1 cellular context compared by ENCODE assay signal in the genomic region with DNA sequence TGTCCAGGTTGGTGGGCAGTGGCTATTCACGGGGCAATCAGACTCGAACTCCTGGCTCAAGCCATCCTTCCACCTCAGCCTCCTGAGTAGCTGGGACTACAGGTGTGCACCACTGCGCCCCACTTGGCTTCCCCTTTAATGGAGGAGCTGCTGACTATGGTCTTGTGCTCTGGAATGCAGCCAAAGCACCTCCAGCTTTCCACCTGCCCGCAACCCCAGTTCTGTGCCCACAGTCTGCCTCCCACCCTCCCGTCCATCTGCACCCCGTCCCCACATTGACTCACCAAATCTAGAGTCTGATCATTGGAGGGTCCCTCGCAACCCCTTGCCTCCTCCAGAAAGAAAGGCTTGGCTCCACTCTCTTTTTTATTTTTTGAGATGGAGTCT.
TF ChIP-seq lines count a peak whose summit lies in the region.

No MANE protein-coding gene starts in this region.

TF ChIP-seq in SK-N-SH, 30 proteins besides CTCF, POLR2A, EP300 and RAD21 (continued from another document):
- TF ChIP-seq, protein P1, sequence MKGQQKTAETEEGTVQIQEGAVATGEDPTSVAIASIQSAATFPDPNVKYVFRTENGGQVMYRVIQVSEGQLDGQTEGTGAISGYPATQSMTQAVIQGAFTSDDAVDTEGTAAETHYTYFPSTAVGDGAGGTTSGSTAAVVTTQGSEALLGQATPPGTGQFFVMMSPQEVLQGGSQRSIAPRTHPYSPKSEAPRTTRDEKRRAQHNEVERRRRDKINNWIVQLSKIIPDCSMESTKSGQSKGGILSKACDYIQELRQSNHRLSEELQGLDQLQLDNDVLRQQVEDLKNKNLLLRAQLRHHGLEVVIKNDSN (IDR thresholded peaks at IDR 0.05; ENCODE audit: borderline replicate concordance, low read depth), result no peak
- no peak for TF ChIP-seq RCOR1 (IDR thresholded peaks at IDR 0.05; ENCODE audit: low read length)
- no peak for TF ChIP-seq TEAD4 (IDR thresholded peaks at IDR 0.05; ENCODE audit: borderline replicate concordance, insufficient read depth)
- TF ChIP-seq USF2 (IDR thresholded peaks at IDR 0.05; ENCODE audit: borderline replicate concordance, low read depth, low read length), result no peak
- no peak for TF ChIP-seq NFIC (IDR thresholded peaks at IDR 0.05; ENCODE audit: borderline replicate concordance)
- TF ChIP-seq FOXJ3 (CRISPR knock-in tag; IDR thresholded peaks at IDR 0.05), result no peak
